Comparison of ENCODE assay signal across 8 cellular contexts in genomic region chr6:27893836-27894807, GRCh38. TPM values are rescaled to one million over a fixed set of nuclear protein-coding genes. Genes with fewer than 3 reads are reported as not detected.
A peak's percentile ranks its signal among the peaks of the same experiment; 100 is the strongest.
DNase-seq lines count a peak whose midpoint lies in the region; ATAC-seq and TF ChIP-seq lines count a peak whose summit lies in the region.

No MANE protein-coding gene starts in this region.

- H3K4ac ChIP-seq in neuronal stem cell (ENCODE audit: low read length), result no peak overlapping the region

- H2BK12ac ChIP-seq in neuronal stem cell (ENCODE audit: low read length), result no peak overlapping the region

- no peaks in the 10 kb centered on the region for H3K79me2 ChIP-seq in DOHH2 (ENCODE audit: control insufficient read depth, low read length)
- H3K79me2 ChIP-seq in MM.1S (ENCODE audit: low read length), result no peaks in the 10 kb centered on the region

- H3K4me3 ChIP-seq in DOHH2 (ENCODE audit: low read length) (peak overlapping the region; percentile 97), MM.1S (ENCODE audit: low read length) (peak overlapping the region; percentile 67), RWPE2 (ENCODE audit: severe bottlenecking) (peak overlapping the region; percentile 52), gastroesophageal sphincter (peak overlapping the region; percentile 70 to 98), neuronal stem cell (ENCODE audit: low read length in 2 of 2) (peak overlapping the region; percentile 60 to 88), testis (peak overlapping the region; percentile 69 to 79)

- H3K18ac ChIP-seq in neuronal stem cell (ENCODE audit: low read length), result peak overlapping the region; percentile 97

- H2AFZ ChIP-seq in MM.1S (ENCODE audit: low read length) (peak overlapping the region; percentile 54), neuronal stem cell (ENCODE audit: low read length) (peak overlapping the region; percentile 71)

- no peaks in the 10 kb centered on the region for H4K20me1 ChIP-seq in DOHH2 (ENCODE audit: control insufficient read depth, insufficient read depth, low read depth, low read length)
- no peaks in the 10 kb centered on the region for H4K20me1 ChIP-seq in MM.1S (ENCODE audit: insufficient read depth, low read length)

- no peak overlapping the region for H4K91ac ChIP-seq in neuronal stem cell (ENCODE audit: low read depth, low read length, poor library complexity)

- H3K23ac ChIP-seq in neuronal stem cell (ENCODE audit: low read depth, low read length, poor library complexity), result peak overlapping the region; percentile 83

- H3K4me1 ChIP-seq in DOHH2 (ENCODE audit: control insufficient read depth, low read length) (peaks cover 48% of the 10 kb centered on the region), MM.1S (ENCODE audit: low read length) (peaks cover 8% of the 10 kb centered on the region), RWPE2 (ENCODE audit: insufficient read depth, poor library complexity, severe bottlenecking) (peaks cover 6% of the 10 kb centered on the region), gastroesophageal sphincter (peaks cover 0 to 32% (median 11%) of the 10 kb centered on the region in 3 donors), neuronal stem cell (ENCODE audit: control insufficient read depth in 2 of 2, insufficient read depth in 1 of 2, low read depth in 1 of 2, low read length in 2 of 2) (peaks cover 2 to 4% of the 10 kb centered on the region in 2 donors), testis (peaks cover 6% of the 10 kb centered on the region)

- H3K9me2 ChIP-seq in DOHH2 (replicated peaks; ENCODE audit: control insufficient read depth, low read length) (no peaks in the 10 kb centered on the region), MM.1S (replicated peaks; ENCODE audit: insufficient read depth, low read length) (no peaks in the 10 kb centered on the region)

- TF ChIP-seq CTCF in DOHH2 (IDR thresholded peaks at IDR 0.05; ENCODE audit: low read depth, low read length, poor library complexity, severe bottlenecking) (no peak), MM.1S (IDR thresholded peaks at IDR 0.05; ENCODE audit: low read length) (no peak), RWPE2 (IDR thresholded peaks at IDR 0.05; ENCODE audit: poor library complexity, severe bottlenecking) (no peak), gastroesophageal sphincter (IDR thresholded peaks at IDR 0.05) (no peak), testis (IDR thresholded peaks at IDR 0.05) (no peak)

- peak; percentile 24 for ATAC-seq in RWPE2 (ENCODE audit: low read depth)
- peak; percentile 79 for ATAC-seq in gastroesophageal sphincter
- no peak for ATAC-seq in GM21515 (IDR thresholded peaks at IDR 0.05; ENCODE audit: unreplicated experiment)

- peak overlapping the region; percentile 95 for H3K14ac ChIP-seq in neuronal stem cell (ENCODE audit: low read length)

- H3K79me1 ChIP-seq in neuronal stem cell (ENCODE audit: low read depth, low read length), result peaks cover 2% of the 10 kb centered on the region

- no peak overlapping the region for H2BK120ac ChIP-seq in neuronal stem cell (ENCODE audit: low read depth, low read length)

- H3K9me3 ChIP-seq in DOHH2 (ENCODE audit: control insufficient read depth, insufficient read depth, low read length) (no peaks in the 10 kb centered on the region), MM.1S (replicated peaks; ENCODE audit: insufficient read depth, low read length) (no peaks in the 10 kb centered on the region), RWPE2 (ENCODE audit: severe bottlenecking) (no peaks in the 10 kb centered on the region), gastroesophageal sphincter (no peaks in the 10 kb centered on the region), neuronal stem cell (replicated peaks in 1 of 2; ENCODE audit: control insufficient read depth in 2 of 2, insufficient read depth in 1 of 2, low read depth in 1 of 2, low read length in 2 of 2) (no peaks in the 10 kb centered on the region), testis (no peaks in the 10 kb centered on the region)

- DNase-seq in MM.1S, result peak; percentile 91
- DNase-seq in RWPE2 (ENCODE audit: low spot score), result peak; percentile 87
- DNase-seq in activated naive CD4-positive, alpha-beta T cell treated with Interleukin-2 at 50 U/mL for 16 hours, result peak; percentile 75
- DNase-seq in neuronal stem cell (ENCODE audit: low spot score), result peak; percentile 89
- DNase-seq in testis, result peak; percentile 95

- 0% methylated on average over 25 to 27 of the region's 48 CpGs for WGBS in gastroesophageal sphincter (ENCODE audit: low coverage in 1 of 2), 2 donors
- no CpG with 5 or more reads among the region's 48 CpGs for WGBS in neuronal stem cell (ENCODE audit: extremely low coverage in 2 of 2, insufficient read length in 2 of 2, insufficient replicate concordance in 1 of 2), 2 donors
- WGBS in testis, 2 donors, result 1 to 2% methylated on average over 48 of the region's 48 CpGs

- TF ChIP-seq EP300 in gastroesophageal sphincter (IDR thresholded peaks at IDR 0.05), result no peak

- no peak overlapping the region for H2BK15ac ChIP-seq in neuronal stem cell (ENCODE audit: low read length)

- H2AK5ac ChIP-seq in neuronal stem cell (ENCODE audit: low read depth, low read length), result no peak overlapping the region

- H3F3A ChIP-seq in DOHH2 (ENCODE audit: control insufficient read depth, insufficient read depth), result peaks cover 49% of the 10 kb centered on the region
- peaks cover 56% of the 10 kb centered on the region for H3F3A ChIP-seq in MM.1S (ENCODE audit: insufficient read depth, low read length)

- peaks cover 26% of the 10 kb centered on the region for H3K36me3 ChIP-seq in DOHH2 (ENCODE audit: control insufficient read depth, low read length)
- H3K36me3 ChIP-seq in MM.1S (replicated peaks; ENCODE audit: insufficient read depth, low read length), result no peaks in the 10 kb centered on the region
- H3K36me3 ChIP-seq in RWPE2 (ENCODE audit: low read depth), result no peaks in the 10 kb centered on the region
- H3K36me3 ChIP-seq in gastroesophageal sphincter, result no peaks in the 10 kb centered on the region
- no peaks in the 10 kb centered on the region for H3K36me3 ChIP-seq in neuronal stem cell (replicated peaks in 1 of 2; ENCODE audit: control insufficient read depth in 2 of 2, insufficient read depth in 2 of 2, low read length in 2 of 2)
- no peaks in the 10 kb centered on the region for H3K36me3 ChIP-seq in testis (ENCODE audit: low read depth, missing control alignments)

- intact Hi-C loops in testis (cut with DNase I; ENCODE audit: low total_unique reads), result no loop called here

- H3K9ac ChIP-seq in MM.1S (ENCODE audit: low read length) (peak overlapping the region; percentile 96), neuronal stem cell (ENCODE audit: low read depth, low read length, poor library complexity) (peak overlapping the region; percentile 93)

- peak overlapping the region; percentile 97 for H2BK5ac ChIP-seq in neuronal stem cell (ENCODE audit: low read length)

- H3K27ac ChIP-seq in DOHH2 (ENCODE audit: low read depth, low read length) (peak overlapping the region; percentile 99), MM.1S (ENCODE audit: low read length) (peak overlapping the region; percentile 98), RWPE2 (ENCODE audit: poor library complexity, severe bottlenecking) (peak overlapping the region; percentile 90), gastroesophageal sphincter (peak overlapping the region; percentile 88 to 94 (median 91)), neuronal stem cell (replicated peaks; ENCODE audit: low read length) (peak overlapping the region; percentile 96), testis (peak overlapping the region; percentile 89 to 93)

- H4K8ac ChIP-seq in neuronal stem cell (ENCODE audit: low read depth, low read length), result no peak overlapping the region

- no peaks in the 10 kb centered on the region for H3K27me3 ChIP-seq in DOHH2 (ENCODE audit: control insufficient read depth, low read length)
- no peaks in the 10 kb centered on the region for H3K27me3 ChIP-seq in MM.1S (replicated peaks; ENCODE audit: insufficient read depth, low read length)
- no peaks in the 10 kb centered on the region for H3K27me3 ChIP-seq in RWPE2 (ENCODE audit: insufficient read depth, poor library complexity, severe bottlenecking)
- H3K27me3 ChIP-seq in gastroesophageal sphincter, result peaks cover 47% of the 10 kb centered on the region
- no peaks in the 10 kb centered on the region for H3K27me3 ChIP-seq in neuronal stem cell (ENCODE audit: control insufficient read depth in 3 of 3, insufficient read depth in 3 of 3, low read depth in 1 of 3, low read length in 3 of 3)
- H3K27me3 ChIP-seq in testis, result no peaks in the 10 kb centered on the region

- H3K4me2 ChIP-seq in DOHH2 (ENCODE audit: low read length) (peak overlapping the region; percentile 99), MM.1S (ENCODE audit: low read depth, low read length) (peak overlapping the region; percentile 97), neuronal stem cell (ENCODE audit: insufficient read depth, low read length, poor library complexity, severe bottlenecking) (peak overlapping the region; percentile 72)

- TF ChIP-seq POLR2A in gastroesophageal sphincter (IDR thresholded peaks at IDR 0.05) (no peak), testis (IDR thresholded peaks at IDR 0.05) (no peak)

RNA-seq across cellular contexts. Expression of gene OR2B2, which starts 18.1 kb away (rescaled TPM):
- total RNA-seq in gastroesophageal sphincter (not detected), testis (not detected)
- polyA plus RNA-seq in neuronal stem cell (2013, experiment 1 of 2), result not detected
- polyA plus RNA-seq in neuronal stem cell (2013, experiment 2 of 2), result not detected
- not detected for polyA plus RNA-seq in testis (ENCODE audit: insufficient read depth, low read depth, low replicate concordance)
